ENCODE assay signal across 8 cellular contexts in genomic region chr20:38804682-38805501, GRCh38. TPM values are rescaled to one million over a fixed set of nuclear protein-coding genes. Genes with fewer than 3 reads are reported as not detected.
DNase-seq lines count a peak whose midpoint lies in the region; ATAC-seq, FAIRE-seq and TF ChIP-seq lines count a peak whose summit lies in the region.

No MANE protein-coding gene starts in this region.

- DNase-seq in Jurkat, Clone E6-1 (ENCODE audit: low read depth, low spot score), result peak; percentile 95
- peak; percentile 93 for DNase-seq in activated CD8-positive, alpha-beta T cell treated with anti-CD3 and anti-CD28 coated beads, Interleukin-2, amount 10 ng/mL, durations not matched to agents 7 days and 5 days
- DNase-seq in endodermal cell, result peak; percentile 84
- no peak for DNase-seq in osteocyte (ENCODE audit: extremely low spot score, unreplicated experiment)
- no peak for DNase-seq in thoracic aorta (ENCODE audit: low spot score)
- no peak for DNase-seq in D721Med (ENCODE audit: insufficient read length, low spot score)
- DNase-seq in SHP77 treated with DMSO at 0.1 percent for 48 hours (lab: John Stamatoyannopoulos, UW), result no peak

- peak overlapping the region; percentile 66 for H3K9ac ChIP-seq in endodermal cell (ENCODE audit: extremely low read depth, low read length, poor library complexity, severe bottlenecking)

- ATAC-seq in GM18868 (IDR thresholded peaks at IDR 0.05; ENCODE audit: unreplicated experiment), result peak; percentile 36
- peak; percentile 68 for ATAC-seq in activated CD8-positive, alpha-beta T cell treated with anti-CD3 and anti-CD28 coated beads, Interleukin-2, amount 10 ng/mL, durations not matched to agents 7 days and 5 days
- no peak for ATAC-seq in thoracic aorta (ENCODE audit: insufficient number of reproducible peaks, low FRiP score, low read depth)

- H3K36me3 ChIP-seq in endodermal cell (ENCODE audit: control insufficient read depth, insufficient read depth, low read length), result no peaks in the 10 kb centered on the region
- no peaks in the 10 kb centered on the region for H3K36me3 ChIP-seq in thoracic aorta

- TF ChIP-seq CTCF in endodermal cell (conservative IDR thresholded peaks at IDR 0.05) (no peak), osteocyte (IDR thresholded peaks at IDR 0.05) (no peak), thoracic aorta (IDR thresholded peaks at IDR 0.05) (no peak), D721Med (IDR thresholded peaks at IDR 0.05; ENCODE audit: insufficient read depth, missing control alignments) (no peak)

- H3K4me1 Mint-ChIP-seq in activated CD8-positive, alpha-beta T cell treated with anti-CD3 and anti-CD28 coated beads, Interleukin-2, amount 10 ng/mL, durations not matched to agents 7 days and 5 days (ENCODE audit: low read depth), result peaks cover 64% of the 10 kb centered on the region
- H3K4me1 Mint-ChIP-seq in endodermal cell (peaks cover 25% of the 10 kb centered on the region), osteocyte (ENCODE audit: unreplicated experiment) (peaks cover 5% of the 10 kb centered on the region)

- WGBS in endodermal cell (ENCODE audit: insufficient coverage in 1 of 2, insufficient read length in 1 of 2), 2 experiments, result 10 to 14% methylated on average over 8 to 18 of the region's 18 CpGs

- H3K27me3 Mint-ChIP-seq in activated CD8-positive, alpha-beta T cell treated with anti-CD3 and anti-CD28 coated beads, Interleukin-2, amount 10 ng/mL, durations not matched to agents 7 days and 5 days (ENCODE audit: low read depth), result no peaks in the 10 kb centered on the region
- H3K27me3 Mint-ChIP-seq in endodermal cell (ENCODE audit: insufficient read depth), result peaks cover 9% of the 10 kb centered on the region
- peaks cover 27% of the 10 kb centered on the region for H3K27me3 Mint-ChIP-seq in osteocyte (ENCODE audit: unreplicated experiment)

- peaks cover 18% of the 10 kb centered on the region for H3K4me1 ChIP-seq in endodermal cell (ENCODE audit: control insufficient read depth, insufficient read depth, low read length)
- H3K4me1 ChIP-seq in thoracic aorta (ENCODE audit: control insufficient read depth in 1 of 2, low read depth in 2 of 2), result peaks cover 11 to 22% of the 10 kb centered on the region in 2 donors

- CTCF ChIA-PET in activated CD8-positive, alpha-beta T cell treated with anti-CD3 and anti-CD28 coated beads, Interleukin-2, amount 10 ng/mL, durations not matched to agents 7 days and 5 days (lab: Charles Lee), result interaction anchor here (0.8 to 6.0 kb wide), 15 partner anchors 10 to 370 kb away, joined by 3 to 59 read pairs (median 3); partner anchors contain the start of gene SNHG17

- FAIRE-seq in D721Med (lab: Jason Lieb, UNC), result no peak

- peak overlapping the region; percentile 99 for H3K27ac Mint-ChIP-seq in activated CD8-positive, alpha-beta T cell treated with anti-CD3 and anti-CD28 coated beads, Interleukin-2, amount 10 ng/mL, durations not matched to agents 7 days and 5 days
- peak overlapping the region; percentile 96 for H3K27ac Mint-ChIP-seq in endodermal cell
- no peak overlapping the region for H3K27ac Mint-ChIP-seq in osteocyte (ENCODE audit: unreplicated experiment)

- peak overlapping the region; percentile 62 for H3K4me3 ChIP-seq in Jurkat, Clone E6-1 (ENCODE audit: low read length)
- H3K4me3 ChIP-seq in endodermal cell (ENCODE audit: low read length), result peak overlapping the region; percentile 84
- peak overlapping the region; percentile 74 for H3K4me3 ChIP-seq in thoracic aorta

- H3K27ac ChIP-seq in endodermal cell (ENCODE audit: low read depth, low read length) (peak overlapping the region; percentile 85), thoracic aorta (no peak overlapping the region)

- POLR2A ChIA-PET in activated CD8-positive, alpha-beta T cell treated with anti-CD3 and anti-CD28 coated beads, Interleukin-2, amount 10 ng/mL, durations not matched to agents 7 days and 5 days (lab: Charles Lee), result interaction anchor here (0.8 to 4.9 kb wide), 19 partner anchors 10 to 122 kb away, joined by 3 to 82 read pairs (median 7); partner anchors contain the start of genes ACTR5 and FAM83D

- no peaks in the 10 kb centered on the region for H3K9me3 Mint-ChIP-seq in activated CD8-positive, alpha-beta T cell treated with anti-CD3 and anti-CD28 coated beads, Interleukin-2, amount 10 ng/mL, durations not matched to agents 7 days and 5 days (ENCODE audit: insufficient read depth)
- no peaks in the 10 kb centered on the region for H3K9me3 Mint-ChIP-seq in endodermal cell
- no peaks in the 10 kb centered on the region for H3K9me3 Mint-ChIP-seq in osteocyte (ENCODE audit: unreplicated experiment)

- no peaks in the 10 kb centered on the region for H3K27me3 ChIP-seq in endodermal cell (ENCODE audit: control insufficient read depth, insufficient read depth, low read length, poor library complexity, severe bottlenecking)
- H3K27me3 ChIP-seq in thoracic aorta (replicated peaks; ENCODE audit: insufficient read depth), result no peaks in the 10 kb centered on the region

- no peaks in the 10 kb centered on the region for H3K9me3 ChIP-seq in endodermal cell (ENCODE audit: control insufficient read depth, low read length)
- no peaks in the 10 kb centered on the region for H3K9me3 ChIP-seq in thoracic aorta

- H3K36me3 Mint-ChIP-seq in activated CD8-positive, alpha-beta T cell treated with anti-CD3 and anti-CD28 coated beads, Interleukin-2, amount 10 ng/mL, durations not matched to agents 7 days and 5 days (ENCODE audit: low read depth), result peaks cover 31% of the 10 kb centered on the region
- H3K36me3 Mint-ChIP-seq in endodermal cell (ENCODE audit: low read depth) (peaks cover 3% of the 10 kb centered on the region), osteocyte (ENCODE audit: unreplicated experiment) (no peaks in the 10 kb centered on the region)

- H3K4me3 Mint-ChIP-seq in activated CD8-positive, alpha-beta T cell treated with anti-CD3 and anti-CD28 coated beads, Interleukin-2, amount 10 ng/mL, durations not matched to agents 7 days and 5 days, result peak overlapping the region; percentile 88
- H3K4me3 Mint-ChIP-seq in endodermal cell, result peak overlapping the region; percentile 83
- peak overlapping the region; percentile 67 for H3K4me3 Mint-ChIP-seq in osteocyte (ENCODE audit: unreplicated experiment)

RNA-seq across cellular contexts. Expression of gene PPP1R16B, which starts 0.6 kb away (rescaled TPM):
- polyA plus RNA-seq in Jurkat, Clone E6-1 (2012; ENCODE audit: insufficient read depth, insufficient read length), result 20.2 TPM
- 10 to 100 TPM; 63.4 to 65.1 TPM for total RNA-seq in activated CD8-positive, alpha-beta T cell treated with anti-CD3 and anti-CD28 coated beads, Interleukin-2, amount 10 ng/mL, durations not matched to agents 7 days and 5 days
- 10 to 100 TPM in 1 of 2 donors, 1 to 10 TPM in 1; 6.7 to 15.3 TPM for total RNA-seq in endodermal cell
- 2.5 TPM for polyA plus RNA-seq in endodermal cell (2013, experiment 1 of 2)
- polyA plus RNA-seq in endodermal cell (2013, experiment 2 of 2), result 2.3 TPM
- not detected in 2 replicates for total RNA-seq in osteocyte
- 1 to 10 TPM; 7.3 to 8.9 TPM for total RNA-seq in thoracic aorta

RNA-seq across cellular contexts. Expression of gene ACTR5, which starts 56.6 kb away (rescaled TPM):
- 10.9 TPM for polyA plus RNA-seq in Jurkat, Clone E6-1 (2012; ENCODE audit: insufficient read depth, insufficient read length)
- 1 to 10 TPM; 8.4 to 9.2 TPM for total RNA-seq in activated CD8-positive, alpha-beta T cell treated with anti-CD3 and anti-CD28 coated beads, Interleukin-2, amount 10 ng/mL, durations not matched to agents 7 days and 5 days
- 10 to 100 TPM in 1 of 2 donors, 1 to 10 TPM in 1; 7.9 to 11.2 TPM for total RNA-seq in endodermal cell
- polyA plus RNA-seq in endodermal cell (2013, experiment 1 of 2), result 11.4 TPM
- 10.0 TPM for polyA plus RNA-seq in endodermal cell (2013, experiment 2 of 2)
- total RNA-seq in osteocyte, result 4.7 and 5.8 TPM in 2 replicates
- 1 to 10 TPM; 8.0 to 8.1 TPM for total RNA-seq in thoracic aorta

Comparison
In these comparisons a context has a peak if more than half of its experiments do, and no peak if none do; other contexts are left out.
1. DNase-seq: peak in Jurkat, Clone E6-1 (single experiment), activated CD8-positive, alpha-beta T cell treated with anti-CD3 and anti-CD28 coated beads, Interleukin-2, amount 10 ng/mL, durations not matched to agents 7 days and 5 days (single experiment) and endodermal cell (single experiment); none in osteocyte (single experiment), thoracic aorta (single experiment), D721Med (single experiment) and SHP77 treated with DMSO at 0.1 percent for 48 hours (single experiment).
2. Peak in every context shown above with its lines, with median percentiles within 50 percentile points of each other: H3K4me3 ChIP-seq and H3K4me3 Mint-ChIP-seq.